Comparison of ENCODE assay signal across 8 cellular contexts in genomic region chr16:87317766-87318121, GRCh38. TPM values are rescaled to one million over a fixed set of nuclear protein-coding genes. Genes with fewer than 3 reads are reported as not detected.
A peak's percentile ranks its signal among the peaks of the same experiment; 100 is the strongest.
DNase-seq lines count a peak whose midpoint lies in the region; ATAC-seq and TF ChIP-seq lines count a peak whose summit lies in the region.

No MANE protein-coding gene starts in this region.

- in situ Hi-C loops in IMR-90 (cut with MboI; ENCODE audit: low sequenced_read_pairs), result no loop called here

- H4K8ac ChIP-seq in IMR-90 (ENCODE audit: low read depth in 2 of 2, low read length in 2 of 2), result peak overlapping the region; percentile 45 to 90

- H3K27ac Mint-ChIP-seq in activated CD4-positive, alpha-beta memory T cell treated with anti-CD3 and anti-CD28 coated beads, Interleukin-2, amount 10 ng/mL, durations not matched to agents 7 days and 5 days, result peak overlapping the region; percentile 97
- peak overlapping the region; percentile 96 for H3K27ac Mint-ChIP-seq in neural crest cell (ENCODE audit: unreplicated experiment)

- H3K27me3 Mint-ChIP-seq in activated CD4-positive, alpha-beta memory T cell treated with anti-CD3 and anti-CD28 coated beads, Interleukin-2, amount 10 ng/mL, durations not matched to agents 7 days and 5 days, result no peaks in the 10 kb centered on the region
- H3K27me3 Mint-ChIP-seq in neural crest cell (ENCODE audit: low read depth), result no peaks in the 10 kb centered on the region

- POLR2A ChIA-PET in IMR-90 (lab: Charles Lee; ENCODE audit: unreplicated experiment), result no interaction called here
- POLR2A ChIA-PET in activated CD4-positive, alpha-beta memory T cell treated with anti-CD3 and anti-CD28 coated beads, Interleukin-2, amount 10 ng/mL, durations not matched to agents 7 days and 5 days (lab: Charles Lee), result interaction anchor here (0.6 to 5.1 kb wide), 16 partner anchors 9 to 448 kb away, joined by 3 to 70 read pairs (median 6); partner anchors contain the start of genes FBXO31, KLHDC4 and MAP1LC3B

- ATAC-seq in GM19397 (IDR thresholded peaks at IDR 0.05; ENCODE audit: unreplicated experiment) (peak; percentile 12), IMR-90 (ENCODE audit: low read depth) (peak; percentile 15), HG03520 (IDR thresholded peaks at IDR 0.05; ENCODE audit: unreplicated experiment) (no peak)

- H2AFZ ChIP-seq in IMR-90 (replicated peaks; ENCODE audit: low read length, poor library complexity), result peak overlapping the region; percentile 99

- peak overlapping the region; percentile 95 for H3K4me2 ChIP-seq in IMR-90 (ENCODE audit: low read depth, low read length)

- peaks cover 5% of the 10 kb centered on the region for H3K4me1 ChIP-seq in IMR-90 (ENCODE audit: control insufficient read depth, insufficient read depth, low read length)

- dilution Hi-C loops in IMR-90 (cut with HindIII; ENCODE audit: low sequenced_read_pairs, unreplicated experiment), result no loop called here

- H2BK20ac ChIP-seq in IMR-90 (ENCODE audit: low read depth, low read length), result no peak overlapping the region

- DNase-seq in CD1c-positive myeloid dendritic cell (ENCODE audit: extremely low spot score) (peak; percentile 46), IMR-90 (peak; percentile 50), fibroblast of pulmonary artery (ENCODE audit: low read depth) (peak; percentile 66), neural crest cell (ENCODE audit: low read depth, low spot score) (no peak), SK-N-DZ (ENCODE audit: low spot score) (no peak)
- DNase-seq in activated CD4-positive, alpha-beta memory T cell treated with anti-CD3 and anti-CD28 coated beads, Interleukin-2, amount 10 ng/mL, durations not matched to agents 7 days and 5 days, result peak; percentile 60

- peak overlapping the region; percentile 36 for H2BK5ac ChIP-seq in IMR-90 (ENCODE audit: low read depth, low read length, poor library complexity, severe bottlenecking)

- no peaks in the 10 kb centered on the region for H3K36me3 ChIP-seq in IMR-90 (ENCODE audit: control insufficient read depth, insufficient read depth, low read length)

- 0% methylated on average over 2 of the region's 18 CpGs; no CpG with 5 or more reads in 1 of the 2 experiments for WGBS in IMR-90 (ENCODE audit: extremely low coverage in 2 of 2, insufficient read length in 1 of 2), 2 experiments

- peak overlapping the region; percentile 63 for H3K56ac ChIP-seq in IMR-90 (ENCODE audit: extremely low read depth, insufficient read depth, low read length)

- H3K9me1 ChIP-seq in IMR-90 (ENCODE audit: insufficient read depth, low read length), result peaks cover 13% of the 10 kb centered on the region

- peaks cover 11 to 33% of the 10 kb centered on the region in 2 experiments; a peak in 3 of 4 replicates for H3K79me1 ChIP-seq in IMR-90 (ENCODE audit: low read depth in 1 of 2, low read length in 2 of 2)

- no peak overlapping the region for H3K18ac ChIP-seq in IMR-90 (ENCODE audit: low read depth, low read length)

- no peak for TF ChIP-seq RAD21 in IMR-90 (IDR thresholded peaks at IDR 0.05; ENCODE audit: low read length)

- no peak; the same call in 1 of the 2 replicates for TF ChIP-seq POLR2A in IMR-90 (IDR thresholded peaks at IDR 0.05; ENCODE audit: low read depth, low read length)

- peak overlapping the region; percentile 84 for H2AK9ac ChIP-seq in IMR-90 (replicated peaks; ENCODE audit: low read depth, low read length, poor library complexity)

- peak overlapping the region; percentile 68 for H4K5ac ChIP-seq in IMR-90 (ENCODE audit: low read depth, low read length)

- TSS peak; percentile 90 for BruUV-seq in IMR-90 (replicated peaks; lab: Mats Ljungman, UMichigan)

- no peaks in the 10 kb centered on the region for H3K9me3 Mint-ChIP-seq in activated CD4-positive, alpha-beta memory T cell treated with anti-CD3 and anti-CD28 coated beads, Interleukin-2, amount 10 ng/mL, durations not matched to agents 7 days and 5 days
- no peaks in the 10 kb centered on the region for H3K9me3 Mint-ChIP-seq in neural crest cell

- intact Hi-C loops in IMR-90 (cut with micrococcal nuclease), result loop anchor here (10.0 kb wide), 1 partner anchor 317 kb away; no protein-coding TSS in a partner anchor

- H2BK15ac ChIP-seq in IMR-90 (ENCODE audit: low read depth, low read length), result no peak overlapping the region

- peak overlapping the region; percentile 99 for H3K4me3 Mint-ChIP-seq in activated CD4-positive, alpha-beta memory T cell treated with anti-CD3 and anti-CD28 coated beads, Interleukin-2, amount 10 ng/mL, durations not matched to agents 7 days and 5 days
- H3K4me3 Mint-ChIP-seq in neural crest cell, result peak overlapping the region; percentile 96

- peak overlapping the region; percentile 76 for H2AK5ac ChIP-seq in IMR-90 (ENCODE audit: low read depth, low read length)

- peak overlapping the region; percentile 76 for H3K4ac ChIP-seq in IMR-90 (ENCODE audit: low read depth, low read length)

- no peaks in the 10 kb centered on the region for H3K27me3 ChIP-seq in IMR-90 (ENCODE audit: control insufficient read depth, insufficient read depth, low read length)

- H3K9ac ChIP-seq in IMR-90 (ENCODE audit: low read depth, low read length), result peak overlapping the region; percentile 87

- H4K20me1 ChIP-seq in IMR-90 (ENCODE audit: insufficient read depth, low read length), result peaks cover 5% of the 10 kb centered on the region; the same call in 1 of the 2 replicates

- no peaks in the 10 kb centered on the region for H3K9me3 ChIP-seq in IMR-90 (ENCODE audit: control insufficient read depth, insufficient read depth, low read length)

- CTCF ChIA-PET in IMR-90 (lab: Yijun Ruan, JAX), result no interaction called here
- CTCF ChIA-PET in activated CD4-positive, alpha-beta memory T cell treated with anti-CD3 and anti-CD28 coated beads, Interleukin-2, amount 10 ng/mL, durations not matched to agents 7 days and 5 days (lab: Charles Lee), result interaction anchor here (0.7 to 2.9 kb wide), 10 partner anchors 10 to 79 kb away, joined by 3 to 16 read pairs (median 5); partner anchors contain the start of gene FBXO31

- peak overlapping the region; percentile 61 for H3K23ac ChIP-seq in IMR-90 (ENCODE audit: low read depth, low read length)

- peaks cover 27% of the 10 kb centered on the region for H3K4me1 Mint-ChIP-seq in activated CD4-positive, alpha-beta memory T cell treated with anti-CD3 and anti-CD28 coated beads, Interleukin-2, amount 10 ng/mL, durations not matched to agents 7 days and 5 days
- peaks cover 14% of the 10 kb centered on the region for H3K4me1 Mint-ChIP-seq in neural crest cell

- peak overlapping the region; percentile 61 for H4K91ac ChIP-seq in IMR-90 (ENCODE audit: insufficient read depth, low read depth, low read length)

- no peak for TF ChIP-seq CTCF in IMR-90 (conservative IDR thresholded peaks at IDR 0.05; ENCODE audit: low read depth, low read length)
- no peak for TF ChIP-seq CTCF in fibroblast of pulmonary artery (IDR thresholded peaks at IDR 0.05; ENCODE audit: low read length, missing control alignments)
- TF ChIP-seq CTCF in neural crest cell (conservative IDR thresholded peaks at IDR 0.05), result no peak

- peak overlapping the region; percentile 74 for H3K27ac ChIP-seq in IMR-90 (ENCODE audit: insufficient read depth, low read length)

- H3K36me3 Mint-ChIP-seq in activated CD4-positive, alpha-beta memory T cell treated with anti-CD3 and anti-CD28 coated beads, Interleukin-2, amount 10 ng/mL, durations not matched to agents 7 days and 5 days (ENCODE audit: low read depth), result peaks cover 9% of the 10 kb centered on the region
- H3K36me3 Mint-ChIP-seq in neural crest cell (ENCODE audit: low read depth), result no peaks in the 10 kb centered on the region

- H3K14ac ChIP-seq in IMR-90 (replicated peaks; ENCODE audit: low read depth, low read length), result peak overlapping the region; percentile 87

- H3K4me3 ChIP-seq in IMR-90 (ENCODE audit: insufficient read depth, low read depth, low read length) (peak overlapping the region; percentile 84), fibroblast of pulmonary artery (replicated peaks; ENCODE audit: low read depth, low read length) (peak overlapping the region; percentile 98)

- peak overlapping the region; percentile 31; the same call in 1 of the 2 replicates for H2BK120ac ChIP-seq in IMR-90 (ENCODE audit: low read depth, low read length)

TF ChIP-seq in IMR-90, 13 proteins besides CTCF, POLR2A, EP300 and RAD21:
- TF ChIP-seq MXI1 (IDR thresholded peaks at IDR 0.05; ENCODE audit: borderline replicate concordance, low read depth, low read length) (0 out of 2 replicates have a peak, but pooled peaks have one; percentile 12), USF2 (IDR thresholded peaks at IDR 0.05; ENCODE audit: low read depth, low read length) (no peak)
TF ChIP-seq in IMR-90: peak in this region for 1.

RNA-seq across cellular contexts. Expression of gene C16orf95, which starts 0.6 kb away (rescaled TPM):
- total RNA-seq in IMR-90 (2012; rRNA removed) (1.9 and 2.0 TPM in 2 replicates), neural crest cell (6.8 and 8.8 TPM in 2 replicates)
- polyA plus RNA-seq in IMR-90 (2012; rRNA removed), result 3.8 and 4.7 TPM in 2 replicates
- polyA plus RNA-seq in IMR-90 (2012; cell fraction: cytosol; rRNA removed), result 3.7 and 6.4 TPM in 2 replicates
- 4.1 and 7.4 TPM in 2 replicates for polyA plus RNA-seq in IMR-90 (2012; cell fraction: nucleus; rRNA removed; ENCODE audit: low replicate concordance)
- 1 to 10 TPM; 8.6 to 9.6 TPM for total RNA-seq in activated CD4-positive, alpha-beta memory T cell treated with anti-CD3 and anti-CD28 coated beads, Interleukin-2, amount 10 ng/mL, durations not matched to agents 7 days and 5 days
- polyA plus RNA-seq in SK-N-DZ (2014; cell fraction: cytosol; rRNA removed), result 9.4 and 10.1 TPM in 2 replicates
- polyA plus RNA-seq in SK-N-DZ (2014; cell fraction: nucleus; rRNA removed), result 1.7 and 4.8 TPM in 2 replicates

Comparison
In these comparisons a context has a peak if more than half of its experiments do, and no peak if none do; other contexts are left out.
1. DNase-seq: peak in CD1c-positive myeloid dendritic cell (single experiment), IMR-90 (single experiment), activated CD4-positive, alpha-beta memory T cell treated with anti-CD3 and anti-CD28 coated beads, Interleukin-2, amount 10 ng/mL, durations not matched to agents 7 days and 5 days (single experiment) and fibroblast of pulmonary artery (single experiment); none in neural crest cell (single experiment) and SK-N-DZ (single experiment).